Comparison of ENCODE assay signal across 8 cellular contexts in the genomic region with DNA sequence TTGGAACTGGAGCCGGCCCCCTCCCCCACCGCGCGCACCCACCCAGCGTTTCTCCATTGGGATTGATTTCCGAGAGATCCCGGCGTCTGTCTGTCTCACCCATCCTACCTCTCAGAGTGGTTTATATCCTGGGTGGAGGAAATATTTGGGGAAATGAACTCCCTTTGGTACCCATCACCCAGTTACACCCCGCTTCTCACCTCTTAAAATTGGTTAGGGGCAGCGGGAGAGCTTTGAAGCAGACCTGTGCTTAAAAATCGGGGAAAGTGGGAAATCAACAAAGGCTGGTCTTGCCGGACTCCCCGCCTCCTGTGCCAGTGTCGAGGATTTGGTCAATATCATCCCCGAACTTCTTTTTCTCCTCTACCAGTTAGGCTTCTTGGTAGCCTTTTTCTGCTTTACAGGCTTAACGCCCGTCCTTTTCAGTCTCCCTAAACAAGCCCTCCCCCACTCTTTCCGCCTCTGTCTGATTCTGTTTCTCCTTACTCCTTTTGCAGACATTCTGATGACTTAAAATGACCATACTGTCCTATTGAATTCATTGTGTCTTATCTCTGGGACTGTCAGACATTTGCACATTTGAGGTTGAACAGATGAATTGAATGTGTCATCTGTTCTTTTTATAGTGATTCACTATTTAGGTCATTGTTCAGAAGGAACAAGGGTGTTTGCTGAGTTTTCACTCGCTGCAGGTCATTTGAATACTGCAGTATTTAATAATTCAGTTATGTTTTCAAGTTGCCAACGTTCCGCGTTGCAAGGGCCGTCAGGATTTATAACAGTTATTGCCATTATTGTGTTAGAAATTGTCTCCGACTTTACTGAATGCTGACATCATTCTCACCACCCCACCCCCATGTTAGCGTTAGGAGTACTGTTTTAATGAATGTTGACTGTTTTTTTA. TPM values are rescaled to one million over a fixed set of nuclear protein-coding genes. Genes with fewer than 3 reads are reported as not detected.
A peak's percentile ranks its signal among the peaks of the same experiment; 100 is the strongest.
DNase-seq lines count a peak whose midpoint lies in the region; ATAC-seq and TF ChIP-seq lines count a peak whose summit lies in the region.

No MANE protein-coding gene starts in this region.

- H3K27me3 ChIP-seq in SJCRH30: no peaks in the 10 kb centered on the region
- H3K27me3 ChIP-seq in spleen (replicated peaks in 1 of 7): no peaks in the 10 kb centered on the region

- H3K27ac ChIP-seq in SJCRH30: peak overlapping the region; percentile 78
- peak overlapping the region; percentile 84 to 97 (median 94) for H3K27ac ChIP-seq in spleen

- peak overlapping the region; percentile 82 for H3K4me3 Mint-ChIP-seq in central memory CD8-positive, alpha-beta T cell

- H3K9me3 Mint-ChIP-seq in central memory CD8-positive, alpha-beta T cell: no peaks in the 10 kb centered on the region

- H3K27me3 Mint-ChIP-seq in central memory CD8-positive, alpha-beta T cell: peaks cover 3% of the 10 kb centered on the region

- peak; percentile 23 for ATAC-seq in HG03565 (IDR thresholded peaks at IDR 0.05; ENCODE audit: unreplicated experiment)
- peak; percentile 27 for ATAC-seq in central memory CD8-positive, alpha-beta T cell (replicated peaks; ENCODE audit: extremely low read depth, poor library complexity, severe bottlenecking)

- intact Hi-C loops in spleen (cut with DNase I; ENCODE audit: low total_unique reads): loop anchor here (10.0 kb wide), 1 partner anchor 86 kb away; no protein-coding TSS in a partner anchor

- peaks cover 9% of the 10 kb centered on the region; the same call in 1 of the 2 replicates for H3K4me1 ChIP-seq in SJCRH30
- H3K4me1 ChIP-seq in spleen: peaks cover 20 to 66% (median 50%) of the 10 kb centered on the region in 6 donors

- WGBS in spleen, 5 donors: 1 to 2% (median 1%) methylated on average over 25 of the region's 25 CpGs

- no peaks in the 10 kb centered on the region for H3K9me3 ChIP-seq in SJCRH30 (replicated peaks)
- no peaks in the 10 kb centered on the region for H3K9me3 ChIP-seq in spleen

- H3K4me3 ChIP-seq in SJCRH30 (peak overlapping the region; percentile 74), spleen (peak overlapping the region; percentile 74 to 95 (median 90))

- H3K27ac Mint-ChIP-seq in central memory CD8-positive, alpha-beta T cell (ENCODE audit: low read depth): peak overlapping the region; percentile 78

- DNase-seq in AG08395 (ENCODE audit: low spot score): peak; percentile 25
- peak; percentile 46 for DNase-seq in GM10266 (ENCODE audit: extremely low spot score)
- DNase-seq in SJCRH30: peak; percentile 84 to 86
- DNase-seq in central memory CD8-positive, alpha-beta T cell (ENCODE audit: low spot score in 2 of 2): no peak
- DNase-seq in islet precursor cell: peak; percentile 59
- no peak for DNase-seq in spleen
- no peak for DNase-seq in middle frontal gyrus (ENCODE audit: extremely low spot score, low spot score)

- TF ChIP-seq POLR2A in spleen (IDR thresholded peaks at IDR 0.05): peak in 1 of 3 donors; percentile 10

- peaks cover 34% of the 10 kb centered on the region for H3K4me1 Mint-ChIP-seq in central memory CD8-positive, alpha-beta T cell

- H3K36me3 ChIP-seq in SJCRH30: peaks cover 1% of the 10 kb centered on the region; the same call in 1 of the 2 replicates
- no peaks in the 10 kb centered on the region for H3K36me3 ChIP-seq in spleen

- TF ChIP-seq CTCF in GM10266 (IDR thresholded peaks at IDR 0.05; ENCODE audit: control insufficient read depth, insufficient read depth, low read depth, missing control alignments) (no peak), spleen (IDR thresholded peaks at IDR 0.05 in 8 of 11, conservative IDR thresholded peaks at IDR 0.05 in 3 of 11) (no peak)

- H3K36me3 Mint-ChIP-seq in central memory CD8-positive, alpha-beta T cell (ENCODE audit: insufficient read depth): peaks cover 10% of the 10 kb centered on the region

RNA-seq across cellular contexts. Expression of a gene that starts 0.9 kb away (rescaled TPM):
- 204 and 220 TPM in 2 replicates for total RNA-seq in SJCRH30 (2014; rRNA removed; shearing (Covaris generic))
- 10 to 100 TPM; 51.1 to 85.4 (median 65.5) TPM for total RNA-seq in spleen
- 10 to 100 TPM in 1 of 3 donors, 1 to 10 TPM in 2; 5.6 to 10.3 (median 9.5) TPM for polyA plus RNA-seq in spleen

Comparison
In these comparisons a context has a peak if more than half of its experiments do, and no peak if none do; other contexts are left out.
1. DNase-seq: peak in AG08395 (single experiment), GM10266 (single experiment), SJCRH30 (2 of 2) and islet precursor cell (single experiment); none in central memory CD8-positive, alpha-beta T cell (0 of 2), spleen (single experiment) and middle frontal gyrus (single experiment).